In genomic region chr6:27205375-27206278, GRCh38 we compare ENCODE assay signal across 11 cellular contexts. TPM values are rescaled to one million over a fixed set of nuclear protein-coding genes. Genes with fewer than 3 reads are reported as not detected.
A peak's percentile ranks its signal among the peaks of the same experiment; 100 is the strongest.
DNase-seq lines count a peak whose midpoint lies in the region; ATAC-seq lines count a peak whose summit lies in the region.
"Had no signal": no experiment of that assay in that cellular context is flagged by ENCODE, and none has a peak within 500 bp of the region (broad histone marks: within the 10 kb centered on the region; RNA-seq: fewer than 3 reads in every experiment).

No MANE protein-coding gene starts in this region.

- intact Hi-C loops in sciatic nerve (cut with DNase I): no loop called here

- no peak for ATAC-seq in sciatic nerve

- DNase-seq in NCI-H2227 (lab: John Stamatoyannopoulos, UW; ENCODE audit: unreplicated experiment): peak; percentile 20
- DNase-seq in NCI-H2227 treated with DMSO at 0.1 percent for 48 hours (lab: John Stamatoyannopoulos, UW): no peak
- peak; percentile 62 for DNase-seq in activated CD8-positive, alpha-beta memory T cell treated with anti-CD3 and anti-CD28 coated beads, Interleukin-2, amount 50 U/mL, for 48 hours
- peak; percentile 22 for DNase-seq in foreskin melanocyte
- peak; percentile 9 for DNase-seq in stimulated activated CD8-positive, alpha-beta memory T cell treated with anti-CD3 and anti-CD28 coated beads, Interleukin-12 subunit alpha, Interleukin-12 subunit beta, amount 100 ng/mL, for 1 hour (ENCODE audit: low read depth)
- DNase-seq in cerebellar nuclear complex (lab: John Stamatoyannopoulos, UW): no peak
- no peak for DNase-seq in GOT3 (lab: John Stamatoyannopoulos, UW)
- DNase-seq in sciatic nerve (ENCODE audit: low spot score): no peak
- DNase-seq: Kasumi-1, sigmoid colon had no signal

RNA-seq across cellular contexts. Expression of gene PRSS16, which starts 41.9 kb away (rescaled TPM):
- 0.67 TPM for total RNA-seq in sciatic nerve
- total RNA-seq: esophagus muscularis mucosa, sigmoid colon had no signal

Comparison
In these comparisons a context has a peak if more than half of its experiments do, and no peak if none do; other contexts are left out.
1. DNase-seq: peak in NCI-H2227 (single experiment), activated CD8-positive, alpha-beta memory T cell treated with anti-CD3 and anti-CD28 coated beads, Interleukin-2, amount 50 U/mL, for 48 hours (single experiment), foreskin melanocyte (single experiment) and stimulated activated CD8-positive, alpha-beta memory T cell treated with anti-CD3 and anti-CD28 coated beads, Interleukin-12 subunit alpha, Interleukin-12 subunit beta, amount 100 ng/mL, for 1 hour (single experiment); none in NCI-H2227 treated with DMSO at 0.1 percent for 48 hours (single experiment), cerebellar nuclear complex (0 of 2), GOT3 (single experiment) and sciatic nerve (single experiment).